16 cellular contexts compared by ENCODE assay signal in genomic region chr4:183413562-183414200, GRCh38. TPM values are rescaled to one million over a fixed set of nuclear protein-coding genes. Genes with fewer than 3 reads are reported as not detected.
DNase-seq lines count a peak whose midpoint lies in the region; ATAC-seq and TF ChIP-seq lines count a peak whose summit lies in the region.
"Had no signal": no experiment of that assay in that cellular context is flagged by ENCODE, and none has a peak within 500 bp of the region (broad histone marks: within the 10 kb centered on the region; RNA-seq: fewer than 3 reads in every experiment).

No MANE protein-coding gene starts in this region.

- ATAC-seq in GM21381 (IDR thresholded peaks at IDR 0.05; ENCODE audit: unreplicated experiment) = no peak

- peak overlapping the region; percentile 91 for H3K27ac Mint-ChIP-seq in neural crest cell (ENCODE audit: unreplicated experiment)

- peak; percentile 27 for DNase-seq in COLO668 (lab: John Stamatoyannopoulos, UW; ENCODE audit: unreplicated experiment)
- DNase-seq in ELF-1 (ENCODE audit: low read depth, low spot score) = peak; percentile 43
- peak; percentile 39 for DNase-seq in SK-N-DZ (ENCODE audit: low spot score)
- no peak for DNase-seq in neural crest cell (ENCODE audit: low read depth, low spot score)
- no peak for DNase-seq in NCI-H187 treated with DMSO at 0.1 percent for 48 hours (lab: John Stamatoyannopoulos, UW)
- no peak for DNase-seq in stimulated activated CD4-positive, alpha-beta T cell treated with anti-CD3 and anti-CD28 coated beads, Interleukin-2, amount 100 ng/mL, for 24 hours
- DNase-seq: AML-193, COR-L47, MG63, NCI-H1092 treated with DMSO at 0.1 percent for 48 hours, NCI-H2081, NCI-H524, OCI-M1, SW 1271 had no signal

- H3K27me3 Mint-ChIP-seq in neural crest cell (ENCODE audit: low read depth) = no peaks in the 10 kb centered on the region

- no peak overlapping the region for H3K4me3 Mint-ChIP-seq in neural crest cell
- H3K4me3 Mint-ChIP-seq: CD14-positive monocyte had no signal

- H3K4me1 Mint-ChIP-seq in neural crest cell = peaks cover 22% of the 10 kb centered on the region

- no peaks in the 10 kb centered on the region for H3K9me3 Mint-ChIP-seq in neural crest cell

- no peaks in the 10 kb centered on the region for H3K36me3 Mint-ChIP-seq in neural crest cell (ENCODE audit: low read depth)
- H3K36me3 Mint-ChIP-seq: CD14-positive monocyte had no signal

- no peak for TF ChIP-seq CTCF in neural crest cell (conservative IDR thresholded peaks at IDR 0.05)

RNA-seq across cellular contexts. Expression of gene CDKN2AIP, which starts 30.8 kb away (rescaled TPM):
- polyA plus RNA-seq in SK-N-DZ (2014; cell fraction: cytosol; rRNA removed) = 20.7 and 29.7 TPM in 2 replicates
- polyA plus RNA-seq in SK-N-DZ (2014; cell fraction: nucleus; rRNA removed) = 23.2 and 23.8 TPM in 2 replicates
- total RNA-seq in neural crest cell = 23.8 and 27.7 TPM in 2 replicates

Comparison
In these comparisons a context has a peak if more than half of its experiments do, and no peak if none do; other contexts are left out.
1. DNase-seq: peak in COLO668 (single experiment), ELF-1 (single experiment) and SK-N-DZ (single experiment); none in neural crest cell (single experiment), NCI-H187 treated with DMSO at 0.1 percent for 48 hours (single experiment) and stimulated activated CD4-positive, alpha-beta T cell treated with anti-CD3 and anti-CD28 coated beads, Interleukin-2, amount 100 ng/mL, for 24 hours (0 of 2).